ENCODE assay signal across 1 cellular context in genomic region chr5:1053391-1054017, GRCh38.
TF ChIP-seq lines count a peak whose summit lies in the region.

No MANE protein-coding gene starts in this region.

TF ChIP-seq in HepG2, 621 proteins besides CTCF, POLR2A, EP300 and RAD21:
- TF ChIP-seq CAMTA2 (CRISPR knock-in tag; IDR thresholded peaks at IDR 0.05; ENCODE audit: borderline replicate concordance) = no peak
- TF ChIP-seq ZBTB1 (CRISPR knock-in tag; IDR thresholded peaks at IDR 0.05; ENCODE audit: borderline replicate concordance) = no peak
- no peak for TF ChIP-seq TFAP4 (IDR thresholded peaks at IDR 0.05; ENCODE audit: borderline replicate concordance, low read depth)
- TF ChIP-seq ZNF33A (CRISPR knock-in tag; IDR thresholded peaks at IDR 0.05; ENCODE audit: borderline replicate concordance) = no peak
- no peak for TF ChIP-seq ATF7 (IDR thresholded peaks at IDR 0.05)
- TF ChIP-seq ATF7 (CRISPR knock-in tag; IDR thresholded peaks at IDR 0.05) = no peak
- TF ChIP-seq HCFC1 (IDR thresholded peaks at IDR 0.05; ENCODE audit: low read depth, low read length) = no peak
- no peak for TF ChIP-seq FOXJ3 (CRISPR knock-in tag; IDR thresholded peaks at IDR 0.05; ENCODE audit: borderline replicate concordance)
- no peak for TF ChIP-seq ZNF10 (CRISPR knock-in tag; IDR thresholded peaks at IDR 0.05; ENCODE audit: borderline replicate concordance, low read depth)
- no peak for TF ChIP-seq ZNF335 (CRISPR knock-in tag; IDR thresholded peaks at IDR 0.05)
- TF ChIP-seq ZNF788 (CRISPR knock-in tag; IDR thresholded peaks at IDR 0.05; ENCODE audit: borderline replicate concordance) = no peak
- no peak for TF ChIP-seq MED8 (CRISPR knock-in tag; IDR thresholded peaks at IDR 0.05; ENCODE audit: insufficient replicate concordance)
- TF ChIP-seq ZFP36L2 (CRISPR knock-in tag; IDR thresholded peaks at IDR 0.05) = no peak
- TF ChIP-seq PHF8 (CRISPR knock-in tag; IDR thresholded peaks at IDR 0.05) = no peak
- TF ChIP-seq KDM4B (CRISPR knock-in tag; IDR thresholded peaks at IDR 0.05) = no peak
